In the genomic region with DNA sequence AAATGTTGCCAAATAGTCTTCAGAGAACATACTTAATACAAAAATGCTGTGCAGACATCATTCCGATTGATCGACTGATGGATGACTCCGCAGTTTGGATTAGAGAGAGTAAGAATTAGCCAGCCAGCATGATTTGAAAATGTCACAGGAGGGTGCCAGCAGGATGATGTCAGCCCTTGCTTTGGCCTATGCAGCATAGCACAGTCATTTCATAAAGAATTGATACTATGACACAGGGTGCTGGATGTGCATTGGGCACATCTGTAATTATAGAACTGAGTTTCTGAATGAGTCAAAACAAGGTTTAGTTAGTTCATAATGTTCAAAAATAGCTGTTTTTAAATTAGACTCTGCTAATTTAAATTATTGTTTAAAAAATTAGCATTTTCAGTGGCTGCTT, we compare ENCODE assay signal across 8 cellular contexts. TPM values are rescaled to one million over a fixed set of nuclear protein-coding genes. Genes with fewer than 3 reads are reported as not detected.
DNase-seq lines count a peak whose midpoint lies in the region; ATAC-seq and TF ChIP-seq lines count a peak whose summit lies in the region.
"Had no signal": no experiment of that assay in that cellular context is flagged by ENCODE, and none has a peak within 500 bp of the region (broad histone marks: within the 10 kb centered on the region; RNA-seq: fewer than 3 reads in every experiment).

No MANE protein-coding gene starts in this region.

- no peaks in the 10 kb centered on the region for H3K27me3 Mint-ChIP-seq in memory B cell

- H3K9me3 Mint-ChIP-seq in memory B cell, result no peaks in the 10 kb centered on the region

- intact Hi-C loops in ascending aorta (cut with DNase I) (no loop called here), sigmoid colon (cut with DNase I) (no loop called here)

- DNase-seq in HCEC 1CT (peak; percentile 55), NCI-H69 (lab: John Stamatoyannopoulos, UW) (peak; percentile 25), memory B cell (ENCODE audit: low spot score in 2 of 2) (no peak), ascending aorta (ENCODE audit: low spot score in 2 of 2) (no peak), sigmoid colon (no peak), putamen (ENCODE audit: low spot score) (no peak)

- H3K36me3 Mint-ChIP-seq in memory B cell, result peaks cover 20% of the 10 kb centered on the region

- H3K4me1 Mint-ChIP-seq in memory B cell, result peaks cover 3% of the 10 kb centered on the region

- no peak overlapping the region for H3K4me3 Mint-ChIP-seq in memory B cell

- H3K4me1 ChIP-seq in ascending aorta, result no peaks in the 10 kb centered on the region
- H3K4me1 ChIP-seq in sigmoid colon, result no peaks in the 10 kb centered on the region

- TF ChIP-seq CTCF in ascending aorta (IDR thresholded peaks at IDR 0.05), result no peak
- no peak for TF ChIP-seq CTCF in sigmoid colon (IDR thresholded peaks at IDR 0.05)

- no peaks in the 10 kb centered on the region for H3K9me3 ChIP-seq in ascending aorta
- no peaks in the 10 kb centered on the region for H3K9me3 ChIP-seq in sigmoid colon

- WGBS in sigmoid colon, 2 donors, result 90 to 93% methylated on average over 3 of the region's 3 CpGs

- H3K27ac Mint-ChIP-seq in memory B cell, result peak overlapping the region; percentile 60

- TF ChIP-seq EP300 in sigmoid colon (IDR thresholded peaks at IDR 0.05), result no peak

- H3K27ac ChIP-seq in ascending aorta, result no peak overlapping the region
- no peak overlapping the region for H3K27ac ChIP-seq in sigmoid colon

- H3K36me3 ChIP-seq in ascending aorta (peaks cover 0 to 31% of the 10 kb centered on the region in 2 donors), sigmoid colon (peaks cover 0 to 69% (median 9%) of the 10 kb centered on the region in 4 donors)

- H3K4me3 ChIP-seq in ascending aorta (no peak overlapping the region), sigmoid colon (no peak overlapping the region)
- H3K4me3 ChIP-seq: dorsolateral prefrontal cortex had no signal

- no peak for TF ChIP-seq POLR2A in sigmoid colon (IDR thresholded peaks at IDR 0.05)

- peak; percentile 94 for ATAC-seq in GM18873 (IDR thresholded peaks at IDR 0.05; ENCODE audit: low FRiP score, unreplicated experiment)
- no peak for ATAC-seq in memory B cell (ENCODE audit: low read depth)

- H3K27me3 ChIP-seq in ascending aorta (no peaks in the 10 kb centered on the region), sigmoid colon (no peaks in the 10 kb centered on the region)
- H3K27me3 ChIP-seq: dorsolateral prefrontal cortex had no signal

RNA-seq across cellular contexts. Expression of gene TRAF5, which starts 21.6 kb away (rescaled TPM):
- 3.9 TPM for total RNA-seq in ascending aorta
- total RNA-seq in sigmoid colon, result 10 to 100 TPM; 19.6 to 55.9 (median 27.8) TPM
- polyA plus RNA-seq in sigmoid colon, result 10 to 100 TPM in 1 of 3 donors, 1 to 10 TPM in 2; 2.4 to 20.8 (median 2.5) TPM

RNA-seq across cellular contexts. Expression of gene RCOR3, which starts 45.9 kb away (rescaled TPM):
- 10.3 TPM for total RNA-seq in ascending aorta
- total RNA-seq in sigmoid colon, result 10 to 100 TPM; 40.7 to 60.3 (median 55.7) TPM
- polyA plus RNA-seq in sigmoid colon, result 10 to 100 TPM in 2 of 3 donors, 1 to 10 TPM in 1; 7.6 to 21.3 (median 11.4) TPM

Comparison
In these comparisons a context has a peak if more than half of its experiments do, and no peak if none do; other contexts are left out.
1. DNase-seq: peak in HCEC 1CT (single experiment) and NCI-H69 (single experiment); none in memory B cell (0 of 2), ascending aorta (0 of 2), sigmoid colon (single experiment) and putamen (single experiment).